In genomic region chr17:42274812-42275526, GRCh38 we compare ENCODE assay signal across 2 cellular contexts.
TF ChIP-seq lines count a peak whose summit lies in the region.

No MANE protein-coding gene starts in this region.

TF ChIP-seq in H1, 55 proteins besides CTCF, POLR2A, EP300 and RAD21:
- TF ChIP-seq CHD1 (IDR thresholded peaks at IDR 0.05; ENCODE audit: low read depth, low read length): no peak
- TF ChIP-seq E2F6 (IDR thresholded peaks at IDR 0.05): no peak
- no peak for TF ChIP-seq HDAC6 (IDR thresholded peaks at IDR 0.05; ENCODE audit: low read depth, low read length)
- TF ChIP-seq GTF2F1 (IDR thresholded peaks at IDR 0.05; ENCODE audit: borderline replicate concordance, low read depth, low read length): no peak
- no peak for TF ChIP-seq TBP (IDR thresholded peaks at IDR 0.05; ENCODE audit: low read depth, low read length)
- TF ChIP-seq, protein P1, sequence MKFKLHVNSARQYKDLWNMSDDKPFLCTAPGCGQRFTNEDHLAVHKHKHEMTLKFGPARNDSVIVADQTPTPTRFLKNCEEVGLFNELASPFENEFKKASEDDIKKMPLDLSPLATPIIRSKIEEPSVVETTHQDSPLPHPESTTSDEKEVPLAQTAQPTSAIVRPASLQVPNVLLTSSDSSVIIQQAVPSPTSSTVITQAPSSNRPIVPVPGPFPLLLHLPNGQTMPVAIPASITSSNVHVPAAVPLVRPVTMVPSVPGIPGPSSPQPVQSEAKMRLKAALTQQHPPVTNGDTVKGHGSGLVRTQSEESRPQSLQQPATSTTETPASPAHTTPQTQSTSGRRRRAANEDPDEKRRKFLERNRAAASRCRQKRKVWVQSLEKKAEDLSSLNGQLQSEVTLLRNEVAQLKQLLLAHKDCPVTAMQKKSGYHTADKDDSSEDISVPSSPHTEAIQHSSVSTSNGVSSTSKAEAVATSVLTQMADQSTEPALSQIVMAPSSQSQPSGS (IDR thresholded peaks at IDR 0.05; ENCODE audit: low read length): no peak
- TF ChIP-seq, protein P2, sequence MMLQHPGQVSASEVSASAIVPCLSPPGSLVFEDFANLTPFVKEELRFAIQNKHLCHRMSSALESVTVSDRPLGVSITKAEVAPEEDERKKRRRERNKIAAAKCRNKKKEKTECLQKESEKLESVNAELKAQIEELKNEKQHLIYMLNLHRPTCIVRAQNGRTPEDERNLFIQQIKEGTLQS (IDR thresholded peaks at IDR 0.05; ENCODE audit: insufficient read depth, low read depth, low read length): no peak
- no peak for TF ChIP-seq CBX8 (IDR thresholded peaks at IDR 0.05; ENCODE audit: borderline replicate concordance, low read depth, low read length)
- no peak for TF ChIP-seq ZNF274 (IDR thresholded peaks at IDR 0.05; ENCODE audit: borderline replicate concordance, extremely low read depth, low read length)
- TF ChIP-seq SP1 (IDR thresholded peaks at IDR 0.05; ENCODE audit: low read depth, low read length): no peak
- TF ChIP-seq RXRA (IDR thresholded peaks at IDR 0.05; ENCODE audit: insufficient read depth, low read depth, low read length): no peak
- no peak for TF ChIP-seq CREB1 (IDR thresholded peaks at IDR 0.05)
- no peak for TF ChIP-seq TAF7 (optimal IDR thresholded peaks at IDR 0.05; ENCODE audit: borderline replicate concordance, low read depth, low read length)
- TF ChIP-seq GABPA (IDR thresholded peaks at IDR 0.05; ENCODE audit: borderline replicate concordance, insufficient read depth, low read length): no peak
- TF ChIP-seq KDM1A (IDR thresholded peaks at IDR 0.05; ENCODE audit: borderline replicate concordance, low read length): no peak
- no peak for TF ChIP-seq BACH1 (IDR thresholded peaks at IDR 0.05; ENCODE audit: low read length)
- TF ChIP-seq TCF12 (IDR thresholded peaks at IDR 0.05; ENCODE audit: low read depth, low read length): no peak
- TF ChIP-seq RFX5 (IDR thresholded peaks at IDR 0.05; ENCODE audit: borderline replicate concordance, low read depth, low read length): no peak
- TF ChIP-seq TAF1 (IDR thresholded peaks at IDR 0.05; ENCODE audit: low read depth, low read length): no peak

TF ChIP-seq in neural cell, 6 proteins besides CTCF, POLR2A, EP300 and RAD21:
- no peak for TF ChIP-seq TAF1 (IDR thresholded peaks at IDR 0.05; ENCODE audit: low read depth)
- TF ChIP-seq EZH2 (IDR thresholded peaks at IDR 0.05; ENCODE audit: borderline replicate concordance, insufficient read depth, low read length, poor library complexity, severe bottlenecking): no peak
- no peak for TF ChIP-seq SMC3 (conservative IDR thresholded peaks at IDR 0.05; ENCODE audit: poor library complexity)
- TF ChIP-seq POLR2AphosphoS5 (IDR thresholded peaks at IDR 0.05): no peak
- TF ChIP-seq REST (IDR thresholded peaks at IDR 0.05; ENCODE audit: borderline replicate concordance): no peak
- TF ChIP-seq MXI1 (conservative IDR thresholded peaks at IDR 0.05; ENCODE audit: poor library complexity, severe bottlenecking): no peak
